In genomic region chr16:11675561-11676511, GRCh38 we compare ENCODE assay signal across 8 cellular contexts. TPM values are rescaled to one million over a fixed set of nuclear protein-coding genes. Genes with fewer than 3 reads are reported as not detected.
A peak's percentile ranks its signal among the peaks of the same experiment; 100 is the strongest.
DNase-seq lines count a peak whose midpoint lies in the region; TF ChIP-seq lines count a peak whose summit lies in the region.

No MANE protein-coding gene starts in this region.

- peak overlapping the region; percentile 39 to 83 (median 83); a peak in 4 of 7 replicates for H3K27ac Mint-ChIP-seq in H9

- in situ Hi-C loops in ACHN (cut with HindIII; ENCODE audit: low pct_ligation_motif_present, low pct_unique_long_range_greater_than_20kb, low sequenced_read_pairs) (no loop called here), brain microvascular endothelial cell (cut with HindIII; ENCODE audit: low pct_ligation_motif_present, low sequenced_read_pairs) (no loop called here)

- no peak overlapping the region for H3K4me2 ChIP-seq in H9 (ENCODE audit: insufficient read depth, insufficient read length, low read length)

- H3K4me3 ChIP-seq in adrenal gland (no peak overlapping the region), liver (ENCODE audit: low read depth in 1 of 3, low read length in 3 of 3) (no peak overlapping the region), testis (no peak overlapping the region), brain microvascular endothelial cell (ENCODE audit: low read depth, low read length) (no peak overlapping the region)

- no peak overlapping the region for H3K56ac ChIP-seq in H9 (ENCODE audit: insufficient read length, low read depth, low read length)

- no peak overlapping the region for H2BK15ac ChIP-seq in H9 (ENCODE audit: low read depth, low read length)

- CTCF ChIA-PET in GM10248 (lab: Yijun Ruan, JAX) = interaction anchor here (1.0 to 2.2 kb wide), 3 partner anchors 15 to 144 kb away, joined by 4 to 6 read pairs (median 4); no protein-coding TSS in a partner anchor

- peaks cover 3% of the 10 kb centered on the region for H3K79me1 ChIP-seq in H9 (ENCODE audit: insufficient read depth, low read depth, low read length, poor library complexity, severe bottlenecking)

- no peak overlapping the region for H2BK120ac ChIP-seq in H9 (ENCODE audit: low read depth, low read length, poor library complexity, severe bottlenecking)

- H2BK12ac ChIP-seq in H9 (ENCODE audit: insufficient read length, low read depth, low read length) = no peak overlapping the region

- TF ChIP-seq RAD21 in liver (IDR thresholded peaks at IDR 0.05) = peak in 1 of 2 donors; percentile 46

- H3K79me2 ChIP-seq in H9 (ENCODE audit: insufficient read depth, low read length) = peaks cover 4% of the 10 kb centered on the region; the same call in 1 of the 2 replicates

- no CpG with 5 or more reads among the region's 42 CpGs for WGBS in H9 (ENCODE audit: extremely low coverage, insufficient read length, low lambda C conversion rate)
- 61 to 87% (median 75%) methylated on average over 29 to 42 of the region's 42 CpGs for WGBS in adrenal gland, 4 donors
- WGBS in liver = 70% methylated on average over 42 of the region's 42 CpGs
- WGBS in testis, 2 donors = 90 to 92% methylated on average over 21 to 41 of the region's 42 CpGs

- POLR2A ChIA-PET in GM10248 (lab: Yijun Ruan, JAX) = interaction anchor here (0.6 kb wide), 1 partner anchor 109 kb away, joined by 3 read pairs; no protein-coding TSS in a partner anchor

- H3K4me3 Mint-ChIP-seq in H9 = no peak overlapping the region

- no peak overlapping the region for H4K5ac ChIP-seq in H9 (ENCODE audit: insufficient read length, low read depth, low read length)

- no peak overlapping the region for H4K8ac ChIP-seq in H9 (replicated peaks; ENCODE audit: insufficient read length, low read depth, low read length)

- peaks cover 0 to 46% of the 10 kb centered on the region in 2 donors for H3K36me3 ChIP-seq in adrenal gland (replicated peaks in 1 of 2)
- H3K36me3 ChIP-seq in liver (ENCODE audit: control insufficient read depth in 4 of 4, insufficient read depth in 3 of 4, low read depth in 1 of 4, low read length in 3 of 4) = peaks cover 0 to 27% (median 16%) of the 10 kb centered on the region in 4 donors
- no peaks in the 10 kb centered on the region for H3K36me3 ChIP-seq in testis (ENCODE audit: low read depth, missing control alignments)
- H3K36me3 ChIP-seq in brain microvascular endothelial cell (replicated peaks) = peaks cover 32% of the 10 kb centered on the region

- TF ChIP-seq POLR2A in adrenal gland (IDR thresholded peaks at IDR 0.05) (no peak), testis (IDR thresholded peaks at IDR 0.05) (no peak)

- no peaks in the 10 kb centered on the region for H3K27me3 Mint-ChIP-seq in H9 (ENCODE audit: low read depth)

- H3K18ac ChIP-seq in H9 (ENCODE audit: insufficient read length, low read depth, low read length) = no peak overlapping the region

- no peak overlapping the region for H2AFZ ChIP-seq in H9 (ENCODE audit: low read length)

- peak; percentile 64 for DNase-seq in ACHN
- DNase-seq in H9 = peak; percentile 49
- peak; percentile 72 to 92 (median 89) for DNase-seq in adrenal gland
- no peak for DNase-seq in testis
- no peak for DNase-seq in amniotic stem cell (lab: John Stamatoyannopoulos, UW)
- no peak for DNase-seq in brain microvascular endothelial cell
- no peak for DNase-seq in GM10248 (ENCODE audit: extremely low spot score)

- H3K36me3 Mint-ChIP-seq in H9 (ENCODE audit: insufficient read depth in 1 of 3, low read depth in 3 of 3) = peaks cover 22 to 49% (median 40%) of the 10 kb centered on the region in 3 experiments

- H3K14ac ChIP-seq in H9 (ENCODE audit: insufficient read depth, low read length) = no peak overlapping the region

- H3K4me1 Mint-ChIP-seq in H9 = peaks cover 25 to 30% of the 10 kb centered on the region in 2 experiments

- H3K9me3 Mint-ChIP-seq in H9 = no peaks in the 10 kb centered on the region

- H3K27me3 ChIP-seq in H9 (ENCODE audit: insufficient read depth, low read length) = no peaks in the 10 kb centered on the region
- H3K27me3 ChIP-seq in adrenal gland = no peaks in the 10 kb centered on the region
- no peaks in the 10 kb centered on the region for H3K27me3 ChIP-seq in liver (ENCODE audit: control insufficient read depth in 4 of 4, insufficient read depth in 4 of 4, low read length in 3 of 4)
- no peaks in the 10 kb centered on the region for H3K27me3 ChIP-seq in testis
- H3K27me3 ChIP-seq in brain microvascular endothelial cell (replicated peaks) = no peaks in the 10 kb centered on the region

- no peaks in the 10 kb centered on the region for H3K9me3 ChIP-seq in H9 (ENCODE audit: control insufficient read depth, low read depth, low read length)
- H3K9me3 ChIP-seq in adrenal gland (replicated peaks in 1 of 3) = no peaks in the 10 kb centered on the region
- H3K9me3 ChIP-seq in liver (ENCODE audit: control insufficient read depth in 4 of 4, low read length in 3 of 4) = no peaks in the 10 kb centered on the region
- H3K9me3 ChIP-seq in testis = no peaks in the 10 kb centered on the region

- peaks cover 2% of the 10 kb centered on the region for H4K20me1 ChIP-seq in H9 (ENCODE audit: control insufficient read depth, insufficient read depth, insufficient read length)

- H2AK5ac ChIP-seq in H9 (ENCODE audit: insufficient read length, low read length) = no peak overlapping the region

- no peaks in the 10 kb centered on the region for H3K23me2 ChIP-seq in H9 (ENCODE audit: insufficient read length, low read depth, low read length, poor library complexity, severe bottlenecking)

- H3K9ac ChIP-seq in H9 (ENCODE audit: extremely low read depth, insufficient read length, low read length) (no peak overlapping the region), liver (ENCODE audit: low read depth in 1 of 2, low read length in 2 of 2) (no peak overlapping the region)

- no peak overlapping the region for H3K23ac ChIP-seq in H9 (ENCODE audit: insufficient read length, low read depth, low read length)

- no peak overlapping the region for H3T11ph ChIP-seq in H9 (ENCODE audit: low read length)

- H3K4ac ChIP-seq in H9 (ENCODE audit: low read depth, low read length) = no peak overlapping the region

- TF ChIP-seq CTCF in H9 (conservative IDR thresholded peaks at IDR 0.05) = peak; percentile 11; the same call in 1 of the 3 replicates
- no peak for TF ChIP-seq CTCF in adrenal gland (IDR thresholded peaks at IDR 0.05)
- no peak for TF ChIP-seq CTCF in liver (IDR thresholded peaks at IDR 0.05; ENCODE audit: low read depth, low read length, missing input control)
- no peak for TF ChIP-seq CTCF in testis (IDR thresholded peaks at IDR 0.05)
- TF ChIP-seq CTCF in brain microvascular endothelial cell (IDR thresholded peaks at IDR 0.05; ENCODE audit: low read depth, low read length, missing control alignments) = no peak
- TF ChIP-seq CTCF in GM10248 (IDR thresholded peaks at IDR 0.05; ENCODE audit: control extremely low read depth, extremely low read depth, low read depth, missing control alignments) = no peak

- no peak overlapping the region for H2BK5ac ChIP-seq in H9 (ENCODE audit: insufficient read length, low read length)

- no peak overlapping the region for H2BK20ac ChIP-seq in H9 (ENCODE audit: low read depth, low read length, poor library complexity, severe bottlenecking)

- intact Hi-C loops in adrenal gland (cut with DNase I) (no loop called here), testis (cut with DNase I; ENCODE audit: low total_unique reads) (no loop called here)

- H4K91ac ChIP-seq in H9 (ENCODE audit: insufficient read length, low read depth, low read length) = no peak overlapping the region

- no peak overlapping the region for H3K27ac ChIP-seq in H9 (ENCODE audit: insufficient read length, low read depth, low read length)
- peak overlapping the region in 4 of 5 donors; percentile 23 to 80 (median 58) for H3K27ac ChIP-seq in adrenal gland
- peak overlapping the region; percentile 60 to 69 for H3K27ac ChIP-seq in liver (ENCODE audit: low read depth in 1 of 2, low read length in 2 of 2)
- H3K27ac ChIP-seq in testis = no peak overlapping the region
- H3K27ac ChIP-seq in brain microvascular endothelial cell = no peak overlapping the region

- H3K4me1 ChIP-seq in H9 (ENCODE audit: insufficient read depth, low read length) (no peaks in the 10 kb centered on the region), adrenal gland (replicated peaks in 1 of 2) (peaks cover 35 to 60% of the 10 kb centered on the region in 2 donors), liver (ENCODE audit: control insufficient read depth in 4 of 4, insufficient read depth in 4 of 4, low read length in 3 of 4) (peaks cover 2 to 58% (median 23%) of the 10 kb centered on the region in 4 donors), testis (peaks cover 28% of the 10 kb centered on the region)

TF ChIP-seq in liver, 16 proteins besides CTCF, POLR2A, EP300 and RAD21 (continues in another document):
- TF ChIP-seq EGR1 (IDR thresholded peaks at IDR 0.05; ENCODE audit: low read depth in 2 of 2) = peak; percentile 52 to 78
- peak; percentile 13 for TF ChIP-seq REST (IDR thresholded peaks at IDR 0.05)
- TF ChIP-seq SP1 (IDR thresholded peaks at IDR 0.05) = peak; percentile 49
- peak; percentile 74 to 79 for TF ChIP-seq RXRA (IDR thresholded peaks at IDR 0.05)

RNA-seq across cellular contexts. Expression of gene SNN, which starts 7.6 kb away (rescaled TPM):
- total RNA-seq in H9 (2021) (43.9 and 44.2 TPM in 2 replicates), adrenal gland (10 to 100 TPM; 29.6 to 94.7 (median 41.2) TPM), liver (1 to 10 TPM; 5.7 to 6.2 TPM), testis (10 to 100 TPM in 1 of 2 donors, 1 to 10 TPM in 1; 7.0 to 10.3 TPM)
- polyA plus RNA-seq in adrenal gland (10 to 100 TPM; 10.5 to 53.2 (median 19.0) TPM), liver (1 to 10 TPM; 2.5 to 5.0 TPM), testis (ENCODE audit: insufficient read depth, low read depth, low replicate concordance) (10.1 TPM)

Comparison
In these comparisons a context has a peak if more than half of its experiments do, and no peak if none do; other contexts are left out.
1. DNase-seq: peak in ACHN (single experiment), H9 (single experiment) and adrenal gland (7 of 7); none in testis (single experiment), amniotic stem cell (single experiment), brain microvascular endothelial cell (single experiment) and GM10248 (single experiment).
2. H3K27ac ChIP-seq: peak in adrenal gland (4 of 5) and liver (2 of 2); none in H9 (single experiment), testis (0 of 2) and brain microvascular endothelial cell (single experiment).